24 cellular contexts compared by ENCODE assay signal in the genomic region with DNA sequence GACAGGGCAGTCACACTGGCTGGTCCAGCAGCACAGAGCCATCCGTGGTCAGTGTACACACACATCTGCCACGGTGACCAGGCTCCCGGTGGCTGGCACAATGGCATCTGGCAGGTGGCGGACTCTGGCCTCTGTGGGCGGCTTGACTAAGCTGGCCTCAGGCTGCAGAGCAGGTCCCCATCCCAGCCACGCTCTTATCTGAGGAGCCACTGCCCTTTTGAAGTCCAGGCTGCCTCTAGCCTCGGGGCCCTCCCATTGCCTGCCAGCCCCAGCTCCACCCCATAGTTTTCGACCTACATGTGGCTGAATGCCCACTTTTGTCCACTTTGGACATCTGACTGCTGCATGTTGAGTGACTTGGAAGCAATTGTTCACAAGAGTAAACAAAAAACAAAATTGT. TPM values are rescaled to one million over a fixed set of nuclear protein-coding genes. Genes with fewer than 3 reads are reported as not detected.
DNase-seq lines count a peak whose midpoint lies in the region; ATAC-seq and TF ChIP-seq lines count a peak whose summit lies in the region.
"Had no signal": no experiment of that assay in that cellular context is flagged by ENCODE, and none has a peak within 500 bp of the region (broad histone marks: within the 10 kb centered on the region; RNA-seq: fewer than 3 reads in every experiment).

No MANE protein-coding gene starts in this region.

- no peak overlapping the region for H2AFZ ChIP-seq in osteoblast (ENCODE audit: low read length)
- H2AFZ ChIP-seq: parathyroid adenoma had no signal

- no peaks in the 10 kb centered on the region for H3K9me3 ChIP-seq in Panc1 (ENCODE audit: control insufficient read depth, insufficient read depth, low read depth, low read length)
- H3K9me3 ChIP-seq in osteoblast (ENCODE audit: low read depth, low read length): no peaks in the 10 kb centered on the region

- no peak overlapping the region for H3K4me3 Mint-ChIP-seq in T-cell
- H3K4me3 Mint-ChIP-seq: activated naive CD8-positive, alpha-beta T cell; activated T-helper 1 cell treated with anti-CD3 and anti-CD28 coated beads, Interleukin-12 subunit alpha, Interleukin-12 subunit beta, Interleukin-2, Interleukin-4 antibody, amounts not matched to agents 30 ng/mL and 10 ng/mL and 1 ng/mL, durations not matched to agents 14 hours and 24 hours and 36 hours; CD4-positive, CD25-positive, alpha-beta regulatory T cell; natural killer cell treated with Interleukin-12 subunit alpha and Interleukin-12 subunit beta and Interleukin-15 and Interleukin-18, amount 100 ng/mL, for 72 hours; T-helper 17 cell had no signal

- H3K9me3 Mint-ChIP-seq in T-cell: no peaks in the 10 kb centered on the region
- H3K9me3 Mint-ChIP-seq: activated T-helper 1 cell treated with anti-CD3 and anti-CD28 coated beads, Interleukin-12 subunit alpha, Interleukin-12 subunit beta, Interleukin-2, Interleukin-4 antibody, amounts not matched to agents 30 ng/mL and 10 ng/mL and 1 ng/mL, durations not matched to agents 14 hours and 24 hours and 36 hours; CD4-positive, CD25-positive, alpha-beta regulatory T cell; natural killer cell treated with Interleukin-12 subunit alpha and Interleukin-12 subunit beta and Interleukin-15 and Interleukin-18, amount 100 ng/mL, for 72 hours had no signal

- in situ Hi-C loops in Panc1 (cut with HindIII; ENCODE audit: low pct_unique_long_range_greater_than_20kb, low sequenced_read_pairs): no loop called here

- H3K27ac Mint-ChIP-seq in T-cell: no peak overlapping the region
- H3K27ac Mint-ChIP-seq: activated naive CD8-positive, alpha-beta T cell; activated T-helper 1 cell treated with anti-CD3 and anti-CD28 coated beads, Interleukin-12 subunit alpha, Interleukin-12 subunit beta, Interleukin-2, Interleukin-4 antibody, amounts not matched to agents 30 ng/mL and 10 ng/mL and 1 ng/mL, durations not matched to agents 14 hours and 24 hours and 36 hours; CD4-positive, CD25-positive, alpha-beta regulatory T cell; natural killer cell treated with Interleukin-12 subunit alpha and Interleukin-12 subunit beta and Interleukin-15 and Interleukin-18, amount 100 ng/mL, for 72 hours; T-helper 17 cell had no signal

- H3K79me2 ChIP-seq in osteoblast (ENCODE audit: insufficient read depth, low read length): no peaks in the 10 kb centered on the region
- H3K79me2 ChIP-seq: parathyroid adenoma had no signal

- peaks cover 2% of the 10 kb centered on the region for H4K20me1 ChIP-seq in osteoblast (ENCODE audit: insufficient read depth, low read length)

- H3K4me1 ChIP-seq in Panc1 (ENCODE audit: control insufficient read depth, insufficient read depth, low read length) (peaks cover 9% of the 10 kb centered on the region), osteoblast (ENCODE audit: insufficient read depth, low read length) (peaks cover 7% of the 10 kb centered on the region)
- H3K4me1 ChIP-seq: parathyroid adenoma had no signal

- H3K27ac ChIP-seq in Panc1 (ENCODE audit: low read length) (no peak overlapping the region), osteoblast (ENCODE audit: low read depth, low read length) (no peak overlapping the region)
- H3K27ac ChIP-seq: parathyroid adenoma had no signal

- BruUV-seq in Panc1 (replicated peaks; lab: Mats Ljungman, UMichigan): no TSS peak

- H3K27me3 ChIP-seq in Panc1 (ENCODE audit: control insufficient read depth, insufficient read depth, low read length) (no peaks in the 10 kb centered on the region), osteoblast (ENCODE audit: insufficient read depth, low read length) (no peaks in the 10 kb centered on the region)

- DNase-seq in COLO668 (lab: John Stamatoyannopoulos, UW; ENCODE audit: unreplicated experiment): peak; percentile 48
- DNase-seq in Panc1 (ENCODE audit: low read depth, low spot score): no peak
- DNase-seq in kidney tubule cell (ENCODE audit: low spot score): peak; percentile 6
- DNase-seq in myocyte (ENCODE audit: low read depth): peak; percentile 88
- no peak for DNase-seq in A172 (ENCODE audit: low spot score)
- DNase-seq in OCI-M1 (lab: John Stamatoyannopoulos, UW): no peak
- DNase-seq in osteoblast (ENCODE audit: insufficient read length, low spot score, missing footprints): no peak
- no peak for DNase-seq in T-cell
- DNase-seq: activated CD4-positive, alpha-beta T cell treated with anti-CD3 and anti-CD28 coated beads for 48 hours; CD4-positive, CD25-positive, alpha-beta regulatory T cell; effector memory CD4-positive, alpha-beta T cell; islet precursor cell; KBM-7; mesendoderm; NCI-H1694; NCI-H526 treated with DMSO at 0.1 percent for 48 hours; SIG-M5; T-helper 17 cell had no signal

- TF ChIP-seq CTCF in Panc1 (IDR thresholded peaks at IDR 0.05): no peak
- TF ChIP-seq CTCF in osteoblast (IDR thresholded peaks at IDR 0.05; ENCODE audit: extremely low read depth, low read depth, low read length): no peak

- H3K4me3 ChIP-seq in Panc1 (ENCODE audit: low read depth in 2 of 2, low read length in 2 of 2) (no peak overlapping the region), osteoblast (ENCODE audit: insufficient read depth, low read length) (no peak overlapping the region)

- peaks cover 3 to 10% (median 8%) of the 10 kb centered on the region in 3 donors for H3K4me1 Mint-ChIP-seq in T-cell

- intact Hi-C loops in Panc1 (cut with micrococcal nuclease; ENCODE audit: unreplicated experiment): no loop called here

- H3K36me3 ChIP-seq in Panc1 (ENCODE audit: control insufficient read depth, insufficient read depth, low read length): no peaks in the 10 kb centered on the region
- no peaks in the 10 kb centered on the region for H3K36me3 ChIP-seq in osteoblast (ENCODE audit: insufficient read depth, low read length)

- POLR2A ChIA-PET in Panc1 (lab: Charles Lee): interaction anchor here (0.7 kb wide), 1 partner anchor 386 kb away, joined by 3 read pairs; no protein-coding TSS in a partner anchor
- POLR2A ChIA-PET in T-cell (lab: Charles Lee): no interaction called here

- no peaks in the 10 kb centered on the region for H3K27me3 Mint-ChIP-seq in T-cell
- H3K27me3 Mint-ChIP-seq: activated naive CD8-positive, alpha-beta T cell; CD4-positive, CD25-positive, alpha-beta regulatory T cell; natural killer cell treated with Interleukin-12 subunit alpha and Interleukin-12 subunit beta and Interleukin-15 and Interleukin-18, amount 100 ng/mL, for 72 hours; T-helper 17 cell had no signal

- 0 out of 2 replicates have a peak, but pooled peaks have one; percentile 5 for ATAC-seq in Panc1
- ATAC-seq in T-cell (replicated peaks in 1 of 4): no peak
- ATAC-seq: natural killer cell treated with Interleukin-12 subunit alpha and Interleukin-12 subunit beta and Interleukin-15 and Interleukin-18, amount 100 ng/mL, for 72 hours; T-helper 17 cell had no signal

- H3K36me3 Mint-ChIP-seq in T-cell: peaks cover 14% of the 10 kb centered on the region
- H3K36me3 Mint-ChIP-seq: natural killer cell treated with Interleukin-12 subunit alpha and Interleukin-12 subunit beta and Interleukin-15 and Interleukin-18, amount 100 ng/mL, for 72 hours had no signal

- H3K4me2 ChIP-seq in osteoblast (ENCODE audit: insufficient read depth, low read length): no peak overlapping the region

- CTCF ChIA-PET in Panc1 (lab: Charles Lee) (no interaction called here), T-cell (lab: Charles Lee) (no interaction called here)

RNA-seq across cellular contexts. Expression of a gene that starts 29.9 kb away (rescaled TPM):
- total RNA-seq in Panc1 (2021; ENCODE audit: unreplicated experiment) (not detected), myocyte (0.73 TPM in 1 of 2 replicates, not detected in the other), osteoblast (not detected in 2 replicates), T-cell (not detected)
- 0.24 TPM for polyA plus RNA-seq in Panc1 (2012; ENCODE audit: insufficient read length)
- not detected for polyA plus RNA-seq in myocyte (2012)
- 1.3 and 2.6 TPM in 2 replicates for total RNA-seq in A172 (2014; rRNA removed; shearing (Covaris generic))
- total RNA-seq: activated T-helper 1 cell treated with anti-CD3 and anti-CD28 coated beads, Interleukin-12 subunit alpha, Interleukin-12 subunit beta, Interleukin-2, Interleukin-4 antibody, amounts not matched to agents 30 ng/mL and 10 ng/mL and 1 ng/mL, durations not matched to agents 14 hours and 24 hours and 36 hours; frontal cortex; natural killer cell treated with Interleukin-12 subunit alpha and Interleukin-12 subunit beta and Interleukin-15 and Interleukin-18, amount 100 ng/mL, for 72 hours; sciatic nerve had no signal
- polyA plus RNA-seq: CD4-positive, CD25-positive, alpha-beta regulatory T cell had no signal

Comparison
In these comparisons a context has a peak if more than half of its experiments do, and no peak if none do; other contexts are left out.
1. DNase-seq: peak in COLO668 (single experiment), kidney tubule cell (single experiment) and myocyte (single experiment); none in Panc1 (single experiment), A172 (single experiment), OCI-M1 (single experiment), osteoblast (single experiment) and T-cell (0 of 34).